ENCODE assay signal across 1 cellular context in the genomic region with DNA sequence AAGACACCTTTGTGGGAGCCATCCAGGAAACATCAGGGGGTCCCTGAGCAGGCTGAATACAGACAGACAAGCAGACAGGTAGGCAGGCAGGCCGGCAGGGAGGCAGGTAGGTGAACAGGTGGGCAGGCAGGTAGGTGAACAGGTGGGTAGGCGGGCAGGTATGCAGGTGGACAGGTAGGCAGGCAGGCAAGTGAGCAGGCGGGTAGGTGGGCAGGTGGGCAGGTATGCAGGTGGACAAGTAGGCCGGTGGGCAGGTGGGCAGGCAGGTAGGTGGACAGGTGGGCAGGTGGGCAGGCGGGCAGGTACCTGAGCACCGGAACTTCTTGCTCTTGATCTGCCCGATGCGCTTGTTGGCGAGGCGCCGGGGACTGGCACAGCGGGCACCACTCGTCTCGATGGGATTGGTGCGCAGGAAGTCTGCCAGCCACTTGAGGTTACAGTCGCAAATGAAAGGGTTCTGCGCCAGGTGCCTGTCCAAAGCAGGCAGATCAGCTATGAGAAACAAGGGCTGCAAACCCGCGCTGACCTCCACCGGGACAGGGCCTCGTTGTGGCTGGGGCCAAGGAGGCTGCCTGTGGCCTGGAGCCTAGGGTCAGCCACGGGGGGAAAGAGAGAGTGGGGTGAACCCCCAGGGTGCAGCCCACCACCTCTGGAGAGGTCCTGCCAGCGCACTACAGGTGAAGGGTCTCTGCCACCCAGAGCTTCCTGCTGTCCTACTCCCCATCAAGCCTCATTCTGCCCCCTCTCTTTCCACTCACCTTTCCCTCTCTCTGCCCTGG.
TF ChIP-seq lines count a peak whose summit lies in the region.

No MANE protein-coding gene starts in this region.

TF ChIP-seq in HEK293, 187 proteins besides CTCF, POLR2A, EP300 and RAD21 (continued from another document):
- TF ChIP-seq, protein P1, sequence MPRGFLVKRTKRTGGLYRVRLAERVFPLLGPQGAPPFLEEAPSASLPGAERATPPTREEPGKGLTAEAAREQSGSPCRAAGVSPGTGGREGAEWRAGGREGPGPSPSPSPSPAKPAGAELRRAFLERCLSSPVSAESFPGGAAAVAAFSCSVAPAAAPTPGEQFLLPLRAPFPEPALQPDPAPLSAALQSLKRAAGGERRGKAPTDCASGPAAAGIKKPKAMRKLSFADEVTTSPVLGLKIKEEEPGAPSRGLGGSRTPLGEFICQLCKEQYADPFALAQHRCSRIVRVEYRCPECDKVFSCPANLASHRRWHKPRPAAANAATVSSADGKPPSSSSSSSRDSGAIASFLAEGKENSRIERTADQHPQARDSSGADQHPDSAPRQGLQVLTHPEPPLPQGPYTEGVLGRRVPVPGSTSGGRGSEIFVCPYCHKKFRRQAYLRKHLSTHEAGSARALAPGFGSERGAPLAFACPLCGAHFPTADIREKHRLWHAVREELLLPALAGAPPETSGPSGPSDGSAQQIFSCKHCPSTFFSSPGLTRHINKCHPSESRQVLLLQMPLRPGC (tag by site-specific recombination; IDR thresholded peaks at IDR 0.05): no peak
- TF ChIP-seq ZNF555 (tag by site-specific recombination; conservative IDR thresholded peaks at IDR 0.05): no peak
- TF ChIP-seq EGR2 (tag by site-specific recombination; IDR thresholded peaks at IDR 0.05; ENCODE audit: low read depth): peak; percentile 67; the same call in 1 of the 2 replicates
- TF ChIP-seq, protein P2, sequence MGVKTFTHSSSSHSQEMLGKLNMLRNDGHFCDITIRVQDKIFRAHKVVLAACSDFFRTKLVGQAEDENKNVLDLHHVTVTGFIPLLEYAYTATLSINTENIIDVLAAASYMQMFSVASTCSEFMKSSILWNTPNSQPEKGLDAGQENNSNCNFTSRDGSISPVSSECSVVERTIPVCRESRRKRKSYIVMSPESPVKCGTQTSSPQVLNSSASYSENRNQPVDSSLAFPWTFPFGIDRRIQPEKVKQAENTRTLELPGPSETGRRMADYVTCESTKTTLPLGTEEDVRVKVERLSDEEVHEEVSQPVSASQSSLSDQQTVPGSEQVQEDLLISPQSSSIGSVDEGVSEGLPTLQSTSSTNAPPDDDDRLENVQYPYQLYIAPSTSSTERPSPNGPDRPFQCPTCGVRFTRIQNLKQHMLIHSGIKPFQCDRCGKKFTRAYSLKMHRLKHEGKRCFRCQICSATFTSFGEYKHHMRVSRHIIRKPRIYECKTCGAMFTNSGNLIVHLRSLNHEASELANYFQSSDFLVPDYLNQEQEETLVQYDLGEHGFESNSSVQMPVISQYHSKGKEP (tag by site-specific recombination; IDR thresholded peaks at IDR 0.05): no peak
- peak; percentile 85 for TF ChIP-seq SCRT2 (tag by site-specific recombination; IDR thresholded peaks at IDR 0.05)
- TF ChIP-seq ZNF140 (tag by site-specific recombination; IDR thresholded peaks at IDR 0.05): no peak
- TF ChIP-seq SCRT1 (tag by site-specific recombination; IDR thresholded peaks at IDR 0.05; ENCODE audit: borderline replicate concordance): peak; percentile 84
- no peak for TF ChIP-seq ZNF274 (IDR thresholded peaks at IDR 0.05; ENCODE audit: low read length)
- no peak for TF ChIP-seq ZNF274 (tag by site-specific recombination; IDR thresholded peaks at IDR 0.05; ENCODE audit: borderline replicate concordance)
- peak; percentile 100 for TF ChIP-seq ZEB2 (tag by site-specific recombination; IDR thresholded peaks at IDR 0.05)
- TF ChIP-seq ZNF132 (tag by site-specific recombination; IDR thresholded peaks at IDR 0.05; ENCODE audit: borderline replicate concordance): no peak
